Comparison of ENCODE assay signal across 2 cellular contexts in the genomic region with DNA sequence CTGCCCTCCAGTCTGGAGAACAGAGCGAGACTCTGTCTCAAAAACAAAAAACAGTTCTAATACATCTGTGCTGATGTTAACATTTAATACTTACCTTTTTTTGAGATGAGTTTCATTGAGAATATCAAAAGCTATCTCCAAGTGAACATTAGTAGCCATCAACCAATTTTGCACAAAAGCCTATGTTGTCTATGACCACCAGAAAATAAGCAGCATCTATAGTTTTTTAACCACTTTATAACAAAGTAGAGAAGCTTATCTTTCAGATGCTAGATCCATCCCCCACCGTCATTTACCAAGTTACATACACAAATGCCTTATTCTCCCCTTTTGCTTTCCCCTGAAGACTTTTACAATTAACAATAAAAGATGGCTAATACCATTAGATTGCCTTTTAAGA.
TF ChIP-seq lines count a peak whose summit lies in the region.

No MANE protein-coding gene starts in this region.

TF ChIP-seq in SK-N-SH, 30 proteins besides CTCF, POLR2A, EP300 and RAD21:
- no peak for TF ChIP-seq ZBTB33 (IDR thresholded peaks at IDR 0.05; ENCODE audit: borderline replicate concordance, low read depth)
- no peak for TF ChIP-seq ELF1 (IDR thresholded peaks at IDR 0.05)
- TF ChIP-seq REST (IDR thresholded peaks at IDR 0.05; ENCODE audit: low read depth, low read length): no peak
- TF ChIP-seq RXRA (IDR thresholded peaks at IDR 0.05; ENCODE audit: borderline replicate concordance, low read depth): no peak
- TF ChIP-seq RFX5 (IDR thresholded peaks at IDR 0.05; ENCODE audit: low read length): no peak
- TF ChIP-seq FOXM1 (IDR thresholded peaks at IDR 0.05; ENCODE audit: low read depth): no peak
- no peak for TF ChIP-seq USF2 (IDR thresholded peaks at IDR 0.05; ENCODE audit: borderline replicate concordance, low read depth, low read length)
- no peak for TF ChIP-seq CHD2 (IDR thresholded peaks at IDR 0.05; ENCODE audit: low read length, partially characterized antibody)
- no peak for TF ChIP-seq MAX (IDR thresholded peaks at IDR 0.05; ENCODE audit: low read depth)
- no peak for TF ChIP-seq GATA2 (CRISPR knock-in tag; IDR thresholded peaks at IDR 0.05)
- TF ChIP-seq RCOR1 (IDR thresholded peaks at IDR 0.05; ENCODE audit: low read length): no peak
- no peak for TF ChIP-seq EZH2phosphoT487 (IDR thresholded peaks at IDR 0.05; ENCODE audit: borderline replicate concordance, low read depth)
- no peak for TF ChIP-seq SIN3A (IDR thresholded peaks at IDR 0.05; ENCODE audit: borderline replicate concordance, low read depth, low read length)
- no peak for TF ChIP-seq FOXJ3 (CRISPR knock-in tag; IDR thresholded peaks at IDR 0.05)
- TF ChIP-seq MXI1 (IDR thresholded peaks at IDR 0.05; ENCODE audit: low read depth, low read length): no peak
- no peak for TF ChIP-seq NFIC (IDR thresholded peaks at IDR 0.05; ENCODE audit: borderline replicate concordance)

TF ChIP-seq in SK-N-SH treated with all-trans-retinoic acid at 6 μM for 48 hours, 23 proteins besides CTCF, POLR2A, EP300 and RAD21 (continued from another document):
- no peak for TF ChIP-seq TSHZ2 (CRISPR knock-in tag; IDR thresholded peaks at IDR 0.05)
- TF ChIP-seq, protein P1, sequence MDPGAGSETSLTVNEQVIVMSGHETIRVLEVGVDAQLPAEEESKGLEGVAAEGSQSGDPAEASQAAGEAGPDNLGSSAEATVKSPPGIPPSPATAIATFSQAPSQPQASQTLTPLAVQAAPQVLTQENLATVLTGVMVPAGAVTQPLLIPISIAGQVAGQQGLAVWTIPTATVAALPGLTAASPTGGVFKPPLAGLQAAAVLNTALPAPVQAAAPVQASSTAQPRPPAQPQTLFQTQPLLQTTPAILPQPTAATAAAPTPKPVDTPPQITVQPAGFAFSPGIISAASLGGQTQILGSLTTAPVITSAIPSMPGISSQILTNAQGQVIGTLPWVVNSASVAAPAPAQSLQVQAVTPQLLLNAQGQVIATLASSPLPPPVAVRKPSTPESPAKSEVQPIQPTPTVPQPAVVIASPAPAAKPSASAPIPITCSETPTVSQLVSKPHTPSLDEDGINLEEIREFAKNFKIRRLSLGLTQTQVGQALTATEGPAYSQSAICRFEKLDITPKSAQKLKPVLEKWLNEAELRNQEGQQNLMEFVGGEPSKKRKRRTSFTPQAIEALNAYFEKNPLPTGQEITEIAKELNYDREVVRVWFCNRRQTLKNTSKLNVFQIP (CRISPR knock-in tag; IDR thresholded peaks at IDR 0.05; ENCODE audit: borderline replicate concordance, low read depth): no peak
- TF ChIP-seq, protein P2, sequence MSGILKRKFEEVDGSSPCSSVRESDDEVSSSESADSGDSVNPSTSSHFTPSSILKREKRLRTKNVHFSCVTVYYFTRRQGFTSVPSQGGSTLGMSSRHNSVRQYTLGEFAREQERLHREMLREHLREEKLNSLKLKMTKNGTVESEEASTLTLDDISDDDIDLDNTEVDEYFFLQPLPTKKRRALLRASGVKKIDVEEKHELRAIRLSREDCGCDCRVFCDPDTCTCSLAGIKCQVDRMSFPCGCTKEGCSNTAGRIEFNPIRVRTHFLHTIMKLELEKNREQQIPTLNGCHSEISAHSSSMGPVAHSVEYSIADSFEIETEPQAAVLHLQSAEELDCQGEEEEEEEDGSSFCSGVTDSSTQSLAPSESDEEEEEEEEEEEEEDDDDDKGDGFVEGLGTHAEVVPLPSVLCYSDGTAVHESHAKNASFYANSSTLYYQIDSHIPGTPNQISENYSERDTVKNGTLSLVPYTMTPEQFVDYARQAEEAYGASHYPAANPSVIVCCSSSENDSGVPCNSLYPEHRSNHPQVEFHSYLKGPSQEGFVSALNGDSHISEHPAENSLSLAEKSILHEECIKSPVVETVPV (CRISPR knock-in tag; IDR thresholded peaks at IDR 0.05): no peak
- TF ChIP-seq ZC3H10 (CRISPR knock-in tag; IDR thresholded peaks at IDR 0.05): no peak
- no peak for TF ChIP-seq PPARA (CRISPR knock-in tag; IDR thresholded peaks at IDR 0.05; ENCODE audit: borderline replicate concordance)
- no peak for TF ChIP-seq ESRRG (CRISPR knock-in tag; IDR thresholded peaks at IDR 0.05)
- no peak for TF ChIP-seq ZNF565 (CRISPR knock-in tag; conservative IDR thresholded peaks at IDR 0.05; ENCODE audit: low read depth)
- TF ChIP-seq PATZ1 (CRISPR knock-in tag; IDR thresholded peaks at IDR 0.05; ENCODE audit: borderline replicate concordance): no peak
- TF ChIP-seq TOX (CRISPR knock-in tag; IDR thresholded peaks at IDR 0.05; ENCODE audit: borderline replicate concordance): no peak
- no peak for TF ChIP-seq BACH2 (CRISPR knock-in tag; IDR thresholded peaks at IDR 0.05; ENCODE audit: borderline replicate concordance)
- TF ChIP-seq GLIS3 (CRISPR knock-in tag; IDR thresholded peaks at IDR 0.05): no peak
- TF ChIP-seq TCF4 (CRISPR knock-in tag; IDR thresholded peaks at IDR 0.05; ENCODE audit: borderline replicate concordance): no peak
- no peak for TF ChIP-seq ZFP30 (CRISPR knock-in tag; IDR thresholded peaks at IDR 0.05)
- no peak for TF ChIP-seq ISL1 (CRISPR knock-in tag; IDR thresholded peaks at IDR 0.05)
- no peak for TF ChIP-seq ZFP3 (CRISPR knock-in tag; IDR thresholded peaks at IDR 0.05)
- TF ChIP-seq CSDC2 (CRISPR knock-in tag; IDR thresholded peaks at IDR 0.05): no peak
TF ChIP-seq in SK-N-SH treated with all-trans-retinoic acid at 6 μM for 48 hours: peak in this region for 0.
